ENCODE assay signal across 24 cellular contexts in the genomic region with DNA sequence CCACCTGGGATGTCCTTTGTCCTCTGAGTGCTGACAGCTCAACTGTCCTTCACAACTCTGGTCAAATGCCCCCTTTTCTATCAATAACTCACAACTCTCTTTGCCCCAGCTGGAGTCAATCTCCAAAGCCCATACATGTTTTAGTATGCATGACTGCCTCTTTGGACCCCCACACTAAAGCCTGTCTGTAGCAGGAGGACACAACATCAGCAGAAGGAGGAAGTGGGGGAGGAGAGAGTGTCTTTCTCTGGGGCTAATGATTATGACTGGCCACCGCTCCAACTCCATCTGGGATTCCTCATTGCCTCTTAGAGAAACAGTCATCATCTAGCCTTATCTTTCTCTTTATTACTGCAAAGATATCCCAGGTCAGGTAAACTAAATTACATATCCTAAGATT.
"Had no signal": no experiment of that assay in that cellular context is flagged by ENCODE, and none has a peak within 500 bp of the region (broad histone marks: within the 10 kb centered on the region; RNA-seq: fewer than 3 reads in every experiment).

No MANE protein-coding gene starts in this region.

- H3K4me3 ChIP-seq: dorsolateral prefrontal cortex, hepatocyte, lung, psoas muscle, sigmoid colon, skin epidermis, stomach, thoracic aorta, transverse colon had no signal

- H3K4me3 Mint-ChIP-seq: naive B cell, nephron had no signal

- ATAC-seq: left cardiac atrium, left ventricle myocardium superior, psoas muscle had no signal

- H3K4me1 ChIP-seq: sigmoid colon had no signal

- H3K27me3 ChIP-seq: dorsolateral prefrontal cortex, hepatocyte, neutrophil, sigmoid colon, stomach, transverse colon had no signal

- H3K4me1 Mint-ChIP-seq: naive B cell had no signal

- H3K79me2 ChIP-seq: hepatocyte had no signal

- H3K9me3 ChIP-seq: neutrophil, psoas muscle, sigmoid colon, stomach, thoracic aorta, transverse colon had no signal

- H3K27ac ChIP-seq: dorsolateral prefrontal cortex, hepatocyte, neutrophil, psoas muscle, sigmoid colon, skin epidermis, stomach, thoracic aorta, transverse colon had no signal

- H3K9me3 Mint-ChIP-seq: naive B cell, nephron had no signal

- H3K4me2 ChIP-seq: hepatocyte had no signal

- H3K36me3 Mint-ChIP-seq: naive B cell had no signal

- DNase-seq: cortex of kidney; dorsolateral prefrontal cortex; effector CD8-positive, alpha-beta T cell; foreskin melanocyte; head of caudate nucleus; kidney; left cardiac atrium; left ventricle myocardium superior; mesendoderm; naive B cell; psoas muscle; sigmoid colon; stimulated activated CD4-positive, alpha-beta T cell treated with anti-CD3 and anti-CD28 coated beads, Interleukin-2, amount 100 ng/mL, for 24 hours; stimulated activated CD4-positive, alpha-beta T cell treated with anti-CD3 and anti-CD28 coated beads, Interleukin-4, amount 100 ng/mL, for 4 hours; stimulated activated naive CD4-positive, alpha-beta T cell; stomach; substantia nigra; transverse colon had no signal

- H3K27ac Mint-ChIP-seq: naive B cell, nephron had no signal

- H3K36me3 ChIP-seq: neutrophil, sigmoid colon, stomach, thoracic aorta, transverse colon had no signal

- H3K27me3 Mint-ChIP-seq: naive B cell had no signal

- H2AFZ ChIP-seq: hepatocyte had no signal
